ENCODE assay signal across 8 cellular contexts in genomic region chr19:49665301-49666119, GRCh38. TPM values are rescaled to one million over a fixed set of nuclear protein-coding genes. Genes with fewer than 3 reads are reported as not detected.
A peak's percentile ranks its signal among the peaks of the same experiment; 100 is the strongest.
DNase-seq lines count a peak whose midpoint lies in the region; ATAC-seq and TF ChIP-seq lines count a peak whose summit lies in the region.

BCL2L12 (plus strand) TSS chr19:49665933; CDS start chr19:49666693, 760 bp downstream.
IRF3 (minus strand) TSS chr19:49665857; CDS start chr19:49664838, 1,019 bp downstream.

- peak within 1 kb of the TSS; percentile 93 for H3K27ac ChIP-seq in CD4-positive, alpha-beta memory T cell (ENCODE audit: low read depth, low read length)
- H3K27ac ChIP-seq in HL-60 (replicated peaks), result peak within 1 kb of the TSS; percentile 79
- H3K27ac ChIP-seq in ectodermal cell (ENCODE audit: insufficient read depth, low read depth, low read length, poor library complexity, severe bottlenecking), result peak within 1 kb of the TSS; percentile 75
- H3K27ac ChIP-seq in lower lobe of right lung, result peak within 1 kb of the TSS; percentile 89

- no peaks in the 10 kb centered on the region for H3K9me3 ChIP-seq in CD4-positive, alpha-beta memory T cell (ENCODE audit: control insufficient read depth in 1 of 2, low read length in 2 of 2)
- H3K9me3 ChIP-seq in ectodermal cell (ENCODE audit: control insufficient read depth, low read length) (no peaks in the 10 kb centered on the region), lower lobe of right lung (no peaks in the 10 kb centered on the region)

- CTCF ChIA-PET in CD4-positive, alpha-beta memory T cell (lab: Charles Lee; ENCODE audit: partially characterized antibody), result interaction anchor here (0.8 to 3.4 kb wide), 7 partner anchors 10 to 97 kb away, joined by 3 to 15 read pairs (median 4); partner anchors contain the start of genes RRAS and SCAF1

- ATAC-seq in GM19455 (IDR thresholded peaks at IDR 0.05; ENCODE audit: unreplicated experiment) (peak; percentile 68), lower lobe of right lung (peak; percentile 94)

- peaks cover 19 to 56% (median 31%) of the 10 kb centered on the region in 4 donors for H3K4me1 Mint-ChIP-seq in CD4-positive, alpha-beta memory T cell

- TF ChIP-seq CTCF in HL-60 (IDR thresholded peaks at IDR 0.05; ENCODE audit: insufficient read depth, low read length) (no peak), lower lobe of right lung (IDR thresholded peaks at IDR 0.05) (no peak)

- H3K4me1 ChIP-seq in CD4-positive, alpha-beta memory T cell (ENCODE audit: insufficient read depth, low read length), result peaks cover 31% of the 10 kb centered on the region
- H3K4me1 ChIP-seq in ectodermal cell (ENCODE audit: control insufficient read depth, insufficient read depth, low read length) (peaks cover 6% of the 10 kb centered on the region), lower lobe of right lung (peaks cover 23% of the 10 kb centered on the region)

- peak within 1 kb of the TSS; percentile 99 for H3K4me3 ChIP-seq in CD4-positive, alpha-beta memory T cell (ENCODE audit: low read length in 2 of 2)
- H3K4me3 ChIP-seq in HL-60 (replicated peaks; ENCODE audit: insufficient read depth, low read length) (peak within 1 kb of the TSS; percentile 82), ectodermal cell (ENCODE audit: insufficient read depth, low read depth, low read length) (peak within 1 kb of the TSS; percentile 86), lower lobe of right lung (peak within 1 kb of the TSS; percentile 99)

- no peaks in the 10 kb centered on the region for H3K27me3 ChIP-seq in CD4-positive, alpha-beta memory T cell (ENCODE audit: insufficient read depth, low read length)
- H3K27me3 ChIP-seq in HL-60 (ENCODE audit: insufficient read depth, poor library complexity, severe bottlenecking) (no peaks in the 10 kb centered on the region), ectodermal cell (ENCODE audit: control insufficient read depth, insufficient read depth, low read length, poor library complexity, severe bottlenecking) (no peaks in the 10 kb centered on the region), lower lobe of right lung (ENCODE audit: low read depth) (no peaks in the 10 kb centered on the region)

- H3K27me3 Mint-ChIP-seq in CD4-positive, alpha-beta memory T cell, result no peaks in the 10 kb centered on the region

- intact Hi-C loops in CD4-positive, alpha-beta memory T cell (cut with micrococcal nuclease), result loop anchor here (1.0 kb wide), 2 partner anchors 23 to 75 kb away; partner anchors contain the start of gene SCAF1
- intact Hi-C loops in lower lobe of right lung (cut with DNase I), result no loop called here

- H3K4me3 Mint-ChIP-seq in CD4-positive, alpha-beta memory T cell, result peak within 1 kb of the TSS; percentile 95 to 100 (median 97)

- peak; percentile 99 for DNase-seq in CD4-positive, alpha-beta memory T cell
- DNase-seq in HL-60 (ENCODE audit: low read depth in 1 of 2, low spot score in 1 of 2) (peak; percentile 94 to 98), lower lobe of right lung (peak; percentile 98)
- peak; percentile 95 for DNase-seq in NK-92 treated with Interleukin-12 subunit alpha and Interleukin-12 subunit beta, amount 100 ng/mL, for 24 hours (lab: John Stamatoyannopoulos, UW)
- DNase-seq in activated CD8-positive, alpha-beta memory T cell treated with anti-CD3 and anti-CD28 coated beads for 1 hour (ENCODE audit: extremely low read depth in 1 of 2, low read depth in 1 of 2), result peak; percentile 99
- DNase-seq in stimulated activated CD4-positive, alpha-beta T cell treated with anti-CD3 and anti-CD28 coated beads, TNF-alpha, amount 100 ng/mL, for 1 hour (ENCODE audit: low read depth in 3 of 3, low spot score in 1 of 3), result peak; percentile 98 to 99 (median 99)

- H3K36me3 Mint-ChIP-seq in CD4-positive, alpha-beta memory T cell, result peaks cover under 1 to 31% of the 10 kb centered on the region in 2 donors

- H3K36me3 ChIP-seq in CD4-positive, alpha-beta memory T cell (ENCODE audit: insufficient read depth, low read length), result peaks cover 23% of the 10 kb centered on the region
- H3K36me3 ChIP-seq in ectodermal cell (ENCODE audit: control insufficient read depth, insufficient read depth, low read length), result peaks cover 21% of the 10 kb centered on the region
- peaks cover 30% of the 10 kb centered on the region for H3K36me3 ChIP-seq in lower lobe of right lung

- WGBS in ectodermal cell, 2 experiments, result 0% methylated on average over 52 of the region's 52 CpGs

- H3K9me3 Mint-ChIP-seq in CD4-positive, alpha-beta memory T cell, result peaks cover 0 to 4% (median 0%) of the 10 kb centered on the region in 8 donors

- POLR2A ChIA-PET in CD4-positive, alpha-beta memory T cell (lab: Charles Lee; ENCODE audit: partially characterized antibody), result interaction anchor here (1.0 to 11.0 kb wide), 22 partner anchors 11 to 263 kb away, joined by 3 to 146 read pairs (median 6); partner anchors contain the start of genes AKT1S1, ATF5, NOSIP and NUP62

- peak within 1 kb of the TSS; percentile 95 to 100 (median 99) for H3K27ac Mint-ChIP-seq in CD4-positive, alpha-beta memory T cell

RNA-seq across cellular contexts. Expression of gene BCL2L12, which starts in this region (rescaled TPM):
- 10 to 100 TPM; 21.9 to 22.1 TPM for total RNA-seq in CD4-positive, alpha-beta memory T cell
- 10 to 100 TPM; 16.3 to 17.2 TPM for polyA plus RNA-seq in CD4-positive, alpha-beta memory T cell
- 111 TPM for polyA plus RNA-seq in ectodermal cell (2013, experiment 1 of 4)
- 104 TPM for polyA plus RNA-seq in ectodermal cell (2013, experiment 2 of 4)
- polyA plus RNA-seq in ectodermal cell (2013, experiment 3 of 4), result 111 TPM
- 129 TPM for polyA plus RNA-seq in ectodermal cell (2013, experiment 4 of 4)
- total RNA-seq in lower lobe of right lung, result 17.0 TPM

RNA-seq across cellular contexts. Expression of gene IRF3, which starts in this region (rescaled TPM):
- 100 to 1,000 TPM; 366 to 386 TPM for total RNA-seq in CD4-positive, alpha-beta memory T cell
- polyA plus RNA-seq in CD4-positive, alpha-beta memory T cell, result 10 to 100 TPM; 64.1 to 72.8 TPM
- polyA plus RNA-seq in ectodermal cell (2013, experiment 1 of 4), result 106 TPM
- 108 TPM for polyA plus RNA-seq in ectodermal cell (2013, experiment 2 of 4)
- 84.3 TPM for polyA plus RNA-seq in ectodermal cell (2013, experiment 3 of 4)
- polyA plus RNA-seq in ectodermal cell (2013, experiment 4 of 4), result 78.5 TPM
- 99.8 TPM for total RNA-seq in lower lobe of right lung

Comparison
In these comparisons a context has a peak if more than half of its experiments do, and no peak if none do; other contexts are left out.
1. Peak in every context shown above with its lines: DNase-seq, ATAC-seq, H3K4me3 ChIP-seq and H3K27ac ChIP-seq.